In genomic region chr1:199512037-199512710, GRCh38 we compare ENCODE assay signal across 14 cellular contexts.
A peak's percentile ranks its signal among the peaks of the same experiment; 100 is the strongest.
DNase-seq lines count a peak whose midpoint lies in the region; ATAC-seq and TF ChIP-seq lines count a peak whose summit lies in the region.
"Had no signal": no experiment of that assay in that cellular context is flagged by ENCODE, and none has a peak within 500 bp of the region (broad histone marks: within the 10 kb centered on the region; RNA-seq: fewer than 3 reads in every experiment).

No MANE protein-coding gene starts in this region.

- H3K36me3 Mint-ChIP-seq in osteocyte (ENCODE audit: unreplicated experiment) = no peaks in the 10 kb centered on the region

- H3K36me3 ChIP-seq in A673 (ENCODE audit: insufficient read depth, low read length, poor library complexity, severe bottlenecking) (no peaks in the 10 kb centered on the region), HCT116 (ENCODE audit: control insufficient read depth in 1 of 2, insufficient read depth in 2 of 2, low read length in 2 of 2) (no peaks in the 10 kb centered on the region)
- H3K36me3 ChIP-seq: spleen had no signal

- no peak overlapping the region for H3K4me2 ChIP-seq in HCT116 (ENCODE audit: low read length)
- H3K4me2 ChIP-seq: SK-N-SH had no signal

- no peaks in the 10 kb centered on the region for H4K20me1 ChIP-seq in HCT116 (ENCODE audit: insufficient read depth)

- no peaks in the 10 kb centered on the region; the same call in 1 of the 2 replicates for H3K9me2 ChIP-seq in HCT116 (ENCODE audit: insufficient read depth)
- H3K9me2 ChIP-seq: SK-N-SH had no signal

- H3K27ac ChIP-seq in A673 (ENCODE audit: low read depth, low read length, poor library complexity, severe bottlenecking) = no peak overlapping the region
- no peak overlapping the region for H3K27ac ChIP-seq in HCT116 (ENCODE audit: low read depth, low read length)
- H3K27ac ChIP-seq: spleen had no signal

- no peak overlapping the region for H3K4me3 Mint-ChIP-seq in osteocyte (ENCODE audit: unreplicated experiment)

- no peak for TF ChIP-seq RAD21 in HCT116 (IDR thresholded peaks at IDR 0.05; ENCODE audit: low read depth)

- no peak for TF ChIP-seq POLR2A in HCT116 (IDR thresholded peaks at IDR 0.05; ENCODE audit: borderline replicate concordance, extremely low read depth, insufficient read depth, insufficient read length)

- RAD21 ChIA-PET in HCT116 (lab: Charles Lee; ENCODE audit: low non-redundant PET in 1 of 2, low total read pairs in 2 of 2, uncharacterized antibody in 2 of 2, unreplicated experiment in 2 of 2) = no interaction called here

- POLR2A ChIA-PET in A673 (lab: Charles Lee; ENCODE audit: low non-redundant PET) = interaction anchor here (0.5 kb wide), 1 partner anchor 1109 kb away, joined by 4 read pairs; no protein-coding TSS in a partner anchor
- POLR2A ChIA-PET in HCT116 (lab: Charles Lee) = no interaction called here

- no peak overlapping the region for H3K4me3 ChIP-seq in A673 (ENCODE audit: low read depth, low read length, poor library complexity, severe bottlenecking)
- no peak overlapping the region for H3K4me3 ChIP-seq in HCT116 (replicated peaks in 1 of 2; ENCODE audit: low read depth in 1 of 2, low read length in 2 of 2)
- H3K4me3 ChIP-seq: spleen had no signal

- no TSS peak for BruUV-seq in A673 (replicated peaks; lab: Mats Ljungman, UMichigan)
- no TSS peak for BruUV-seq in HCT116 (replicated peaks; lab: Mats Ljungman, UMichigan)

- peak; percentile 12 for DNase-seq in A673 (ENCODE audit: low spot score)
- DNase-seq in HCT116 (ENCODE audit: low read depth, low spot score) = no peak
- peak; percentile 84 for DNase-seq in NCI-H82 (lab: John Stamatoyannopoulos, UW)
- DNase-seq in iPS-NIHi7 (ENCODE audit: extremely low spot score) = peak; percentile 11
- no peak for DNase-seq in stimulated activated CD4-positive, alpha-beta T cell treated with anti-CD3 and anti-CD28 coated beads, Interleukin-4, amount 100 ng/mL, for 4 hours
- no peak for DNase-seq in effector CD8-positive, alpha-beta T cell (lab: John Stamatoyannopoulos, UW)
- DNase-seq in osteocyte (ENCODE audit: extremely low spot score, unreplicated experiment) = no peak
- DNase-seq: activated CD8-positive, alpha-beta memory T cell treated with anti-CD3 and anti-CD28 coated beads for 24 hours; activated gamma-delta T cell; DMS 273 treated with DMSO at 0.1 percent for 48 hours; MV-4-11; SK-N-SH; spleen had no signal

- no peaks in the 10 kb centered on the region for H3K79me2 ChIP-seq in HCT116 (ENCODE audit: insufficient read depth, low read length)

- CTCF ChIA-PET in A673 (lab: Charles Lee) = no interaction called here
- CTCF ChIA-PET in HCT116 (lab: Charles Lee) = no interaction called here

- H3K27me3 ChIP-seq in A673 (replicated peaks; ENCODE audit: insufficient read depth, low read depth, low read length, poor library complexity) (no peaks in the 10 kb centered on the region), HCT116 (ENCODE audit: insufficient read depth, low read length) (no peaks in the 10 kb centered on the region)
- H3K27me3 ChIP-seq: spleen had no signal

- H2AFZ ChIP-seq in HCT116 (ENCODE audit: low read depth, low read length, poor library complexity, severe bottlenecking) = peak overlapping the region; percentile 28

- H3K4me1 ChIP-seq in A673 (ENCODE audit: insufficient read depth, low read length, poor library complexity, severe bottlenecking) (no peaks in the 10 kb centered on the region), HCT116 (ENCODE audit: control insufficient read depth in 1 of 2, insufficient read depth in 2 of 2, low read length in 2 of 2) (peaks cover 0 to 11% of the 10 kb centered on the region in 2 experiments; a peak in 2 of 4 replicates)
- H3K4me1 ChIP-seq: spleen had no signal

- ATAC-seq in HCT116 (no peak), GM21447 (IDR thresholded peaks at IDR 0.05; ENCODE audit: unreplicated experiment) (no peak)

- H3K9me3 Mint-ChIP-seq in osteocyte (ENCODE audit: unreplicated experiment) = no peaks in the 10 kb centered on the region

- no peak for TF ChIP-seq CTCF in A673 (conservative IDR thresholded peaks at IDR 0.05; ENCODE audit: low read depth, low read length)
- TF ChIP-seq CTCF in HCT116 (IDR thresholded peaks at IDR 0.05 in 2 of 3, conservative IDR thresholded peaks at IDR 0.05 in 1 of 3; ENCODE audit: borderline replicate concordance in 1 of 3, insufficient read depth in 1 of 3, low read depth in 2 of 3, low read length in 2 of 3) = no peak
- TF ChIP-seq CTCF in osteocyte (IDR thresholded peaks at IDR 0.05) = no peak

- no peaks in the 10 kb centered on the region for H3K9me3 ChIP-seq in A673 (ENCODE audit: low read depth, low read length, poor library complexity, severe bottlenecking)
- no peaks in the 10 kb centered on the region for H3K9me3 ChIP-seq in HCT116 (ENCODE audit: control insufficient read depth in 1 of 2, insufficient read depth in 1 of 2, low read depth in 1 of 2, low read length in 2 of 2)
- H3K9me3 ChIP-seq: SK-N-SH, spleen had no signal

- H3K27me3 Mint-ChIP-seq in osteocyte (ENCODE audit: unreplicated experiment) = no peaks in the 10 kb centered on the region

- peaks cover 4% of the 10 kb centered on the region for H3K4me1 Mint-ChIP-seq in osteocyte (ENCODE audit: unreplicated experiment)

- H3K9ac ChIP-seq in HCT116 (ENCODE audit: low read length) = no peak overlapping the region
- H3K9ac ChIP-seq: SK-N-SH had no signal

- intact Hi-C loops in A673 (cut with micrococcal nuclease; ENCODE audit: unreplicated experiment) (no loop called here), HCT116 (cut with micrococcal nuclease) (no loop called here)

- no peak overlapping the region for H3K27ac Mint-ChIP-seq in osteocyte (ENCODE audit: unreplicated experiment)

TF ChIP-seq in HCT116, 20 proteins besides CTCF, POLR2A, EP300 and RAD21:
- TF ChIP-seq SP1 (IDR thresholded peaks at IDR 0.05; ENCODE audit: low read depth) (no peak), JUND (IDR thresholded peaks at IDR 0.05) (no peak), SIN3A (IDR thresholded peaks at IDR 0.05; ENCODE audit: low read depth) (no peak), FOSL1 (IDR thresholded peaks at IDR 0.05; ENCODE audit: low read depth) (no peak), ZNF274 (IDR thresholded peaks at IDR 0.05; ENCODE audit: low read depth, low read length) (no peak), CEBPB (IDR thresholded peaks at IDR 0.05; ENCODE audit: low read depth) (no peak), TCF7L2 (IDR thresholded peaks at IDR 0.05; ENCODE audit: borderline replicate concordance, extremely low read depth, insufficient read depth, insufficient read length) (no peak), SRF (IDR thresholded peaks at IDR 0.05; ENCODE audit: low read depth) (no peak), REST (IDR thresholded peaks at IDR 0.05; ENCODE audit: low read depth) (no peak)

Comparison
In these comparisons a context has a peak if more than half of its experiments do, and no peak if none do; other contexts are left out.
1. DNase-seq: peak in A673 (single experiment), NCI-H82 (single experiment) and iPS-NIHi7 (single experiment); none in HCT116 (single experiment), stimulated activated CD4-positive, alpha-beta T cell treated with anti-CD3 and anti-CD28 coated beads, Interleukin-4, amount 100 ng/mL, for 4 hours (0 of 2), effector CD8-positive, alpha-beta T cell (single experiment) and osteocyte (single experiment).